In genomic region chr13:110210604-110210985, GRCh38 we compare ENCODE assay signal across 30 cellular contexts.
"Had no signal": no experiment of that assay in that cellular context is flagged by ENCODE, and none has a peak within 500 bp of the region (broad histone marks: within the 10 kb centered on the region; RNA-seq: fewer than 3 reads in every experiment).

No MANE protein-coding gene starts in this region.

- H3K4me1 ChIP-seq: parathyroid adenoma, right lobe of liver, testis had no signal

- H3K36me3 Mint-ChIP-seq: memory B cell, natural killer cell had no signal

- H3K4me3 Mint-ChIP-seq: memory B cell, natural killer cell, type B pancreatic cell had no signal

- H3K27ac Mint-ChIP-seq: memory B cell, natural killer cell, progenitor cell of endocrine pancreas, type B pancreatic cell had no signal

- H3K9me3 Mint-ChIP-seq: memory B cell, natural killer cell, type B pancreatic cell had no signal

- H3K79me2 ChIP-seq: hepatocyte, parathyroid adenoma had no signal

- ATAC-seq: gastroesophageal sphincter, heart left ventricle, left lobe of liver, natural killer cell, right lobe of liver had no signal

- H3K4me3 ChIP-seq: dorsolateral prefrontal cortex, esophagus muscularis mucosa, gastroesophageal sphincter, heart left ventricle, hepatocyte, lung, right lobe of liver, stomach, testis, tibial artery had no signal

- H3K27me3 ChIP-seq: dorsolateral prefrontal cortex, esophagus muscularis mucosa, foreskin keratinocyte, gastroesophageal sphincter, heart left ventricle, hepatocyte, right lobe of liver, stomach, testis, tibial artery had no signal

- H3K4me1 Mint-ChIP-seq: memory B cell, natural killer cell had no signal

- H3K4me2 ChIP-seq: hepatocyte had no signal

- H3K27ac ChIP-seq: dorsolateral prefrontal cortex, esophagus muscularis mucosa, foreskin keratinocyte, gastroesophageal sphincter, hepatocyte, parathyroid adenoma, right lobe of liver, stomach, testis had no signal

- FAIRE-seq: colon, endothelial cell of umbilical vein, kidney, small intestine, urothelium cell line had no signal

- H2AFZ ChIP-seq: hepatocyte, parathyroid adenoma had no signal

- H3K36me3 ChIP-seq: right lobe of liver had no signal

- DNase-seq: dorsolateral prefrontal cortex; effector CD4-positive, alpha-beta T cell; heart left ventricle; natural killer cell; occipital lobe; right lobe of liver; small intestine; stimulated activated CD4-positive, alpha-beta T cell treated with anti-CD3 and anti-CD28 coated beads, Interleukin-12 subunit alpha, Interleukin-12 subunit beta, amount 100 ng/mL, for 4 hours; stimulated activated CD4-positive, alpha-beta T cell treated with anti-CD3 and anti-CD28 coated beads, Interleukin-1b, Interleukin-23, amount 100 ng/mL, for 48 hours; stimulated activated CD4-positive, alpha-beta T cell treated with anti-CD3 and anti-CD28 coated beads, Interleukin-4, amount 100 ng/mL, for 1 hour; stimulated activated CD8-positive, alpha-beta memory T cell treated with anti-CD3 and anti-CD28 coated beads, Interleukin-4, amount 100 ng/mL, for 48 hours; stimulated activated naive CD4-positive, alpha-beta T cell; stomach; substantia nigra; testis; tibial artery had no signal

- H3K27me3 Mint-ChIP-seq: progenitor cell of endocrine pancreas, type B pancreatic cell had no signal

- H3K9ac ChIP-seq: parathyroid adenoma had no signal

- H3K9me3 ChIP-seq: esophagus muscularis mucosa, gastroesophageal sphincter, heart left ventricle, right lobe of liver, stomach, testis, tibial artery had no signal
